Comparison of ENCODE assay signal across 8 cellular contexts in genomic region chr5:55234171-55234700, GRCh38. TPM values are rescaled to one million over a fixed set of nuclear protein-coding genes. Genes with fewer than 3 reads are reported as not detected.
A peak's percentile ranks its signal among the peaks of the same experiment; 100 is the strongest.
DNase-seq lines count a peak whose midpoint lies in the region; ATAC-seq and TF ChIP-seq lines count a peak whose summit lies in the region.

No MANE protein-coding gene starts in this region.

- no peak for TF ChIP-seq POLR2A in esophagus muscularis mucosa (IDR thresholded peaks at IDR 0.05; ENCODE audit: low read depth)

- ATAC-seq in natural killer cell (peak in 1 of 3 donors; percentile 8), HG03439 (IDR thresholded peaks at IDR 0.05; ENCODE audit: unreplicated experiment) (no peak), GM19395 (IDR thresholded peaks at IDR 0.05; ENCODE audit: unreplicated experiment) (no peak)

- H3K9me3 Mint-ChIP-seq in natural killer cell, result no peaks in the 10 kb centered on the region

- peaks cover 77% of the 10 kb centered on the region for H3K27me3 ChIP-seq in AG04450 (ENCODE audit: control insufficient read depth, insufficient read depth, low read length)
- peaks cover 79% of the 10 kb centered on the region for H3K27me3 ChIP-seq in H7 (ENCODE audit: control insufficient read depth, insufficient read depth, low read length)
- no peaks in the 10 kb centered on the region; the same call in 1 of the 2 replicates for H3K27me3 ChIP-seq in SJSA1 (replicated peaks)
- H3K27me3 ChIP-seq in esophagus muscularis mucosa, result peaks cover 12 to 87% (median 41%) of the 10 kb centered on the region in 4 donors

- H3K9me3 ChIP-seq in AG04450 (ENCODE audit: control insufficient read depth, insufficient read depth, low read length) (no peaks in the 10 kb centered on the region; the same call in 1 of the 2 replicates), SJSA1 (replicated peaks) (no peaks in the 10 kb centered on the region), esophagus muscularis mucosa (no peaks in the 10 kb centered on the region)

- POLR2A ChIA-PET in AG04450 (lab: Yijun Ruan, JAX), result no interaction called here

- CTCF ChIA-PET in AG04450 (lab: Charles Lee), result no interaction called here

- H3K4me3 Mint-ChIP-seq in natural killer cell, result peak overlapping the region; percentile 82

- no peak for TF ChIP-seq EP300 in esophagus muscularis mucosa (IDR thresholded peaks at IDR 0.05)

- H3K36me3 Mint-ChIP-seq in natural killer cell, result no peaks in the 10 kb centered on the region

- 20% methylated on average over 16 of the region's 28 CpGs for WGBS in esophagus muscularis mucosa

- no peak overlapping the region for H3K27ac Mint-ChIP-seq in natural killer cell

- H3K4me3 ChIP-seq in AG04450 (ENCODE audit: low read depth, low read length), result peak overlapping the region; percentile 52
- peak overlapping the region; percentile 45; the same call in 1 of the 2 replicates for H3K4me3 ChIP-seq in H7 (ENCODE audit: insufficient read depth, low read depth, low read length)
- H3K4me3 ChIP-seq in SJSA1, result peak overlapping the region; percentile 49
- H3K4me3 ChIP-seq in esophagus muscularis mucosa, result peak overlapping the region; percentile 57 to 65 (median 60)

- no peaks in the 10 kb centered on the region for H3K36me3 ChIP-seq in H7 (replicated peaks; ENCODE audit: control insufficient read depth, insufficient read depth, low read length)
- H3K36me3 ChIP-seq in SJSA1, result no peaks in the 10 kb centered on the region
- no peaks in the 10 kb centered on the region for H3K36me3 ChIP-seq in esophagus muscularis mucosa

- H3K4me1 Mint-ChIP-seq in natural killer cell, result peaks cover 30 to 31% of the 10 kb centered on the region in 2 donors

- H3K4me1 ChIP-seq in SJSA1 (replicated peaks), result peaks cover 20% of the 10 kb centered on the region
- H3K4me1 ChIP-seq in esophagus muscularis mucosa, result peaks cover 36 to 42% (median 40%) of the 10 kb centered on the region in 4 donors

- TF ChIP-seq CTCF in AG04450 (IDR thresholded peaks at IDR 0.05; ENCODE audit: low read depth, low read length) (no peak), esophagus muscularis mucosa (IDR thresholded peaks at IDR 0.05) (no peak), natural killer cell (IDR thresholded peaks at IDR 0.05) (no peak)

- intact Hi-C loops in esophagus muscularis mucosa (cut with DNase I), result no loop called here
- intact Hi-C loops in natural killer cell (cut with micrococcal nuclease), result no loop called here

- no peak for DNase-seq in AG04450 (ENCODE audit: low read depth, low spot score)
- DNase-seq in H7, result peak; percentile 49
- no peak for DNase-seq in SJSA1 (ENCODE audit: low read depth in 1 of 2, low spot score in 2 of 2)
- peak; percentile 79 for DNase-seq in esophagus muscularis mucosa (ENCODE audit: extremely low spot score)
- no peak for DNase-seq in natural killer cell
- no peak for DNase-seq in NCI-H2107 treated with DMSO at 0.1 percent for 48 hours (lab: John Stamatoyannopoulos, UW; ENCODE audit: unreplicated experiment)

- H3K27me3 Mint-ChIP-seq in natural killer cell (ENCODE audit: low read depth in 2 of 2), result peaks cover 52 to 57% of the 10 kb centered on the region in 2 donors

- H3K27ac ChIP-seq in AG04450 (ENCODE audit: low read depth, low read length) (no peak overlapping the region), SJSA1 (no peak overlapping the region), esophagus muscularis mucosa (replicated peaks in 1 of 4) (no peak overlapping the region)

RNA-seq across cellular contexts. Expression of gene CCNO, which starts 0.8 kb away (rescaled TPM):
- not detected in 2 replicates for polyA plus RNA-seq in AG04450 (2011; rRNA removed)
- polyA minus RNA-seq in AG04450 (2011; rRNA and poly(A)+ RNA removed), result not detected in 2 replicates
- total RNA-seq in H7 (2014; rRNA removed; shearing (Covaris generic)), result 0.35 TPM in 1 of 2 replicates, not detected in the other
- total RNA-seq in SJSA1 (2014; rRNA removed; shearing (Covaris generic)), result 0.34 TPM in 1 of 2 replicates, not detected in the other
- total RNA-seq in esophagus muscularis mucosa (under 1 TPM in 1 of 4 donors, not detected in 3; 0.19 TPM), natural killer cell (not detected)

RNA-seq across cellular contexts. Expression of gene MCIDAS, which starts 7.1 kb away (rescaled TPM):
- polyA plus RNA-seq in AG04450 (2011; rRNA removed), result not detected in 2 replicates
- polyA minus RNA-seq in AG04450 (2011; rRNA and poly(A)+ RNA removed), result not detected in 2 replicates
- not detected in 2 replicates for total RNA-seq in H7 (2014; rRNA removed; shearing (Covaris generic))
- 0.08 and 3.0 TPM in 2 replicates for total RNA-seq in SJSA1 (2014; rRNA removed; shearing (Covaris generic))
- total RNA-seq in esophagus muscularis mucosa (not detected), natural killer cell (not detected)

Comparison
In these comparisons a context has a peak if more than half of its experiments do, and no peak if none do; other contexts are left out.
1. DNase-seq: peak in H7 (single experiment) and esophagus muscularis mucosa (single experiment); none in AG04450 (single experiment), SJSA1 (0 of 2), natural killer cell (single experiment) and NCI-H2107 treated with DMSO at 0.1 percent for 48 hours (single experiment).
2. Peak in every context shown above with its lines, with median percentiles within 50 percentile points of each other: H3K4me3 ChIP-seq.